In the genomic region with DNA sequence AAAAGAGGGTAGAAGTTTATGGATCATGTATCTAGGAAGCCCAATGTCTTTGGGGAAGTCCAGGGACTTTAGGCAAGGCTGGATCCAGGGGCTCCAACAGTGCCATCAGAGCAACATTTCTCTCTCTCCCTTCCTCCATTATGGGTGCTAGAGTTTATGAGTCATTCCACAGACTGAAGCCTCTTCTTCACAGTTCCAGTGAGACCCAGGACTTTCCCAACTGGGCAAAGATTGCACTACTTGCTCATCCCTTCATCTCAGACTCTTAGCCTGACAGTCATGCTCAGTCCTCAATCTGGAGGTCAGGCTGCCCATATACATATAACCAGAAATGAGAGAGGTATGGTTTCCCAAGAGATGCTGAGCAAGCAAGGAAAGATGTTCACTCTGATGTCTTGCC, we compare ENCODE assay signal across 16 cellular contexts.
A peak's percentile ranks its signal among the peaks of the same experiment; 100 is the strongest.
DNase-seq lines count a peak whose midpoint lies in the region; ATAC-seq, FAIRE-seq and TF ChIP-seq lines count a peak whose summit lies in the region.
"Had no signal": no experiment of that assay in that cellular context is flagged by ENCODE, and none has a peak within 500 bp of the region (broad histone marks: within the 10 kb centered on the region; RNA-seq: fewer than 3 reads in every experiment).

No MANE protein-coding gene starts in this region.

- DNase-seq in GM12865 (ENCODE audit: low read depth) (peak; percentile 12), amniotic epithelial cell (ENCODE audit: low read depth) (peak; percentile 49), renal cortical epithelial cell (ENCODE audit: low read depth) (peak; percentile 40), GM12892 (ENCODE audit: insufficient read length) (no peak), amniotic stem cell (lab: John Stamatoyannopoulos, UW) (no peak), globus pallidus (ENCODE audit: low spot score) (no peak)
- DNase-seq: COR-L47, HFFc6, NCI-H1048, NCI-H146, NCI-H2081, NCI-H510A treated with DMSO at 0.1 percent for 48 hours had no signal

- no peak for FAIRE-seq in GM12892 (lab: Jason Lieb, UNC)
- FAIRE-seq: K562 had no signal

- no peak overlapping the region for H3K4me3 ChIP-seq in GM12865 (ENCODE audit: low read depth, low read length)
- H3K4me3 ChIP-seq: K562 had no signal

- TF ChIP-seq POLR2A in GM12892 (IDR thresholded peaks at IDR 0.05; ENCODE audit: low read depth, low read length), result no peak

- TF ChIP-seq CTCF in GM12865 (IDR thresholded peaks at IDR 0.05; ENCODE audit: insufficient read depth, low read depth, low read length, missing control alignments), result no peak

- ATAC-seq in HG02852 (IDR thresholded peaks at IDR 0.05; ENCODE audit: unreplicated experiment) (peak; percentile 74), GM21360 (IDR thresholded peaks at IDR 0.05; ENCODE audit: unreplicated experiment) (no peak)
- ATAC-seq: K562, Right ventricle myocardium inferior had no signal

Comparison
In these comparisons a context has a peak if more than half of its experiments do, and no peak if none do; other contexts are left out.
1. DNase-seq: peak in GM12865 (single experiment), amniotic epithelial cell (single experiment) and renal cortical epithelial cell (single experiment); none in GM12892 (single experiment), amniotic stem cell (single experiment) and globus pallidus (single experiment).